Comparison of ENCODE assay signal across 28 cellular contexts in the genomic region with DNA sequence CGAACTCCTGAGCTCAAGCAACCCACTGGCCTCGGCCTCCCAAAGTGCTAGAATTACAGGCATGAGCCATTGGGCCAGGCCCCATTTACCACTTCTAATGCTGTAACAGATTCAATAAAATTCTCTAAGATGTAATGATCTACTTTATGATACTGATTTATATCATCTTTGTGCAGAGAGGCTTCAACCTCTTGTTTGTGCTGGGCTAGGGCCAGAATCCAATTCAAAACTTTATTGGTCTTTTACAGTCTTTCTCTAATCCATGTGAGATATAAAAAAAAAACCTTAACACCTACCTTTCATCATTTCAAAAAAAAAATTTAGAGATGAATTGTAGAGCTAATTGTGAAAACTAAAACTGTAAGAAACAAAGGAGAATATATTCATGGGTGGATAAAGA. TPM values are rescaled to one million over a fixed set of nuclear protein-coding genes. Genes with fewer than 3 reads are reported as not detected.
"Had no signal": no experiment of that assay in that cellular context is flagged by ENCODE, and none has a peak within 500 bp of the region (broad histone marks: within the 10 kb centered on the region; RNA-seq: fewer than 3 reads in every experiment).

No MANE protein-coding gene starts in this region.

- H3K27ac ChIP-seq: adrenal gland, body of pancreas, coronary artery, dorsolateral prefrontal cortex, esophagus muscularis mucosa, gastroesophageal sphincter, heart right ventricle had no signal

- DNase-seq: activated CD4-positive, alpha-beta memory T cell treated with anti-CD3 and anti-CD28 coated beads for 36 hours; activated CD4-positive, alpha-beta T cell treated with anti-CD3 and anti-CD28 coated beads for 36 hours; activated CD4-positive, alpha-beta T cell treated with anti-CD3 and anti-CD28 coated beads, Interleukin-2, amount 10 ng/mL, durations not matched to agents 24 days and 14 days; activated CD4-positive, CD25-positive, alpha-beta regulatory T cell; activated CD4-positive, CD25-positive, alpha-beta regulatory T cell treated with anti-CD3 and anti-CD28 coated beads, Interleukin-2, amount 50 U/mL, for 72 hours; activated CD8-positive, alpha-beta memory T cell treated with anti-CD3 and anti-CD28 coated beads, Interleukin-2, amount 10 ng/mL, durations not matched to agents 7 days and 5 days; activated CD8-positive, alpha-beta memory T cell treated with anti-CD3 and anti-CD28 coated beads, Interleukin-2, amount 50 U/mL, for 4 hours; activated CD8-positive, alpha-beta T cell treated with anti-CD3 and anti-CD28 coated beads, Interleukin-2, amount 10 ng/mL, durations not matched to agents 7 days and 5 days; activated effector memory CD4-positive, alpha-beta T cell treated with anti-CD3 and anti-CD28 coated beads, Interleukin-2, amount 50 U/mL, for 16 hours; activated naive CD4-positive, alpha-beta T cell treated with anti-CD3 and anti-CD28 coated beads for 36 hours; activated naive CD8-positive, alpha-beta T cell treated with anti-CD3 and anti-CD28 coated beads for 36 hours; activated naive CD8-positive, alpha-beta T cell treated with anti-CD3 and anti-CD28 coated beads, Interleukin-2, amount 50 U/mL, for 24 hours; activated T-cell treated with anti-CD3 and anti-CD28 coated beads, Interleukin-2, amount 50 U/mL, for 1 hour; activated T-cell treated with anti-CD3 and anti-CD28 coated beads, Interleukin-2, amount 50 U/mL, for 48 hours; adrenal gland; amygdala; aorta; body of pancreas; caudate nucleus; dorsolateral prefrontal cortex; effector memory CD4-positive, alpha-beta T cell; endodermal cell; foreskin melanocyte; heart right ventricle; T-helper 2 cell had no signal

- H3K4me1 ChIP-seq: adrenal gland, body of pancreas, esophagus muscularis mucosa, gastroesophageal sphincter, heart right ventricle had no signal

- H3K36me3 ChIP-seq: adrenal gland, esophagus muscularis mucosa, gastroesophageal sphincter, heart right ventricle had no signal

- H3K9me3 ChIP-seq: adrenal gland, body of pancreas, esophagus muscularis mucosa, gastroesophageal sphincter, heart right ventricle had no signal

- ATAC-seq: activated CD4-positive, alpha-beta T cell treated with anti-CD3 and anti-CD28 coated beads for 36 hours; activated CD8-positive, alpha-beta memory T cell treated with anti-CD3 and anti-CD28 coated beads, Interleukin-2, amount 10 ng/mL, durations not matched to agents 7 days and 5 days; activated CD8-positive, alpha-beta T cell treated with anti-CD3 and anti-CD28 coated beads, Interleukin-2, amount 10 ng/mL, durations not matched to agents 7 days and 5 days; activated naive CD8-positive, alpha-beta T cell treated with anti-CD3 and anti-CD28 coated beads, Interleukin-2, amount 50 U/mL, for 24 hours; body of pancreas; gastroesophageal sphincter; heart right ventricle had no signal

- H3K27me3 ChIP-seq: adrenal gland, body of pancreas, dorsolateral prefrontal cortex, esophagus muscularis mucosa had no signal

- H3K4me3 ChIP-seq: adrenal gland, body of pancreas, coronary artery, dorsolateral prefrontal cortex, esophagus muscularis mucosa, gastroesophageal sphincter, heart right ventricle had no signal

RNA-seq across cellular contexts. Expression of gene FOXD1, which starts 41.5 kb away (rescaled TPM):
- total RNA-seq: body of pancreas had no signal
